ENCODE assay signal across 24 cellular contexts in genomic region chr11:118245946-118246562, GRCh38. TPM values are rescaled to one million over a fixed set of nuclear protein-coding genes. Genes with fewer than 3 reads are reported as not detected.
DNase-seq lines count a peak whose midpoint lies in the region; ATAC-seq, FAIRE-seq and TF ChIP-seq lines count a peak whose summit lies in the region.
"Had no signal": no experiment of that assay in that cellular context is flagged by ENCODE, and none has a peak within 500 bp of the region (broad histone marks: within the 10 kb centered on the region; RNA-seq: fewer than 3 reads in every experiment).

No MANE protein-coding gene starts in this region.

- TF ChIP-seq EP300 in GM12878 (IDR thresholded peaks at IDR 0.05; ENCODE audit: borderline replicate concordance in 1 of 2, control insufficient read depth in 1 of 2, low read depth in 2 of 2, low read length in 2 of 2) = no peak

- H3K9ac ChIP-seq in GM12878 (ENCODE audit: control insufficient read depth, insufficient read depth, low read length) = no peak overlapping the region

- H3K9me3 ChIP-seq in GM12878 (replicated peaks; ENCODE audit: control insufficient read depth, insufficient read depth, low read length) = no peaks in the 10 kb centered on the region; the same call in 2 of the 3 replicates
- H3K9me3 ChIP-seq: prostate gland, transverse colon had no signal

- H3K4me2 ChIP-seq in GM12878 (ENCODE audit: control insufficient read depth, insufficient read depth) = no peak overlapping the region

- RAD21 ChIA-PET in GM12878 (lab: Charles Lee; ENCODE audit: unreplicated experiment) = interaction anchor here (1.1 to 3.5 kb wide), 3 partner anchors 30 to 47 kb away, joined by 4 to 16 read pairs (median 9); no protein-coding TSS in a partner anchor

- TF ChIP-seq RAD21 in GM12878 (IDR thresholded peaks at IDR 0.05; ENCODE audit: insufficient read depth, low read depth, low read length) = no peak

- FAIRE-seq in GM12878 (lab: Jason Lieb, UNC) = no peak
- FAIRE-seq: GM18507, TTC549 had no signal

- H3K36me3 ChIP-seq in GM12878 (ENCODE audit: control insufficient read depth in 2 of 2, insufficient read depth in 2 of 2, low read length in 1 of 2) = no peaks in the 10 kb centered on the region
- H3K36me3 ChIP-seq: prostate gland, transverse colon had no signal

- 0 out of 3 replicates have a peak, but pooled peaks have one; percentile 3 for ATAC-seq in GM12878
- no peak for ATAC-seq in natural killer cell

- DNase-seq in T-helper 1 cell (no peak), OCI-M1 (lab: John Stamatoyannopoulos, UW) (peak; percentile 50), GM12878 (ENCODE audit: low read depth, low spot score) (no peak), natural killer cell (no peak), HT-29 (ENCODE audit: low spot score) (no peak), SKM-1 (lab: John Stamatoyannopoulos, UW; ENCODE audit: unreplicated experiment) (no peak), amygdala (lab: John Stamatoyannopoulos, UW) (no peak)
- DNase-seq: DMS79; effector CD4-positive, alpha-beta T cell; GOT3; islet precursor cell; mesenchymal stem cell; NCI-H1930; NCI-H524 treated with DMSO at 0.1 percent for 48 hours; transverse colon had no signal

- H3K4me3 ChIP-seq in GM12878 = no peak overlapping the region
- H3K4me3 ChIP-seq: PC-9, prostate gland, transverse colon had no signal

- CTCF ChIA-PET in GM12878 (lab: Yijun Ruan, JAX) = interaction anchor here (0.6 to 2.9 kb wide), 7 partner anchors 11 to 102 kb away, joined by 3 to 19 read pairs (median 4); partner anchors contain the start of gene JAML

- no peaks in the 10 kb centered on the region for H4K20me1 ChIP-seq in GM12878 (ENCODE audit: control insufficient read depth, insufficient read depth)

- H3K4me3 Mint-ChIP-seq in T-helper 1 cell treated with Interleukin-12 subunit alpha and Interleukin-12 subunit beta and Interleukin-4 antibody, amounts not matched to agents 30 μg/mL and 1 μg/mL, for 36 hours = no peak overlapping the region
- no peak overlapping the region for H3K4me3 Mint-ChIP-seq in natural killer cell

- no peaks in the 10 kb centered on the region for H3K27me3 ChIP-seq in GM12878 (replicated peaks in 1 of 2; ENCODE audit: control insufficient read depth in 2 of 2, insufficient read depth in 2 of 2, low read length in 1 of 2)
- H3K27me3 ChIP-seq: transverse colon had no signal

- in situ Hi-C loops in GM12878 (cut with MboI) = no loop called here

- peaks cover 13% of the 10 kb centered on the region for H3K36me3 Mint-ChIP-seq in T-helper 1 cell treated with Interleukin-12 subunit alpha and Interleukin-12 subunit beta and Interleukin-4 antibody, amounts not matched to agents 30 μg/mL and 1 μg/mL, for 36 hours (ENCODE audit: low read depth)
- H3K36me3 Mint-ChIP-seq in natural killer cell = no peaks in the 10 kb centered on the region

- peaks cover 16% of the 10 kb centered on the region for H3K4me1 ChIP-seq in GM12878 (ENCODE audit: control insufficient read depth, insufficient read depth, low read length)
- H3K4me1 ChIP-seq: prostate gland had no signal

- H3K27ac Mint-ChIP-seq in T-helper 1 cell treated with Interleukin-12 subunit alpha and Interleukin-12 subunit beta and Interleukin-4 antibody, amounts not matched to agents 30 μg/mL and 1 μg/mL, for 36 hours = peak overlapping the region; percentile 58
- peak overlapping the region; percentile 19 to 21 for H3K27ac Mint-ChIP-seq in natural killer cell

- TF ChIP-seq CTCF in GM12878 (IDR thresholded peaks at IDR 0.05 in 2 of 3, conservative IDR thresholded peaks at IDR 0.05 in 1 of 3; ENCODE audit: control insufficient read depth in 2 of 3, extremely low read depth in 1 of 3, insufficient read depth in 1 of 3, low read depth in 3 of 3, low read length in 3 of 3) (no peak), natural killer cell (IDR thresholded peaks at IDR 0.05) (no peak)

- no peak overlapping the region for H2AFZ ChIP-seq in GM12878 (ENCODE audit: control insufficient read depth, low read depth, low read length)
- H2AFZ ChIP-seq: PC-9 had no signal

- H3K79me2 ChIP-seq in GM12878 (ENCODE audit: control insufficient read depth, insufficient read depth, low read length) = no peaks in the 10 kb centered on the region

- H3K9me3 Mint-ChIP-seq in T-helper 1 cell treated with Interleukin-12 subunit alpha and Interleukin-12 subunit beta and Interleukin-4 antibody, amounts not matched to agents 30 μg/mL and 1 μg/mL, for 36 hours = no peaks in the 10 kb centered on the region
- no peaks in the 10 kb centered on the region for H3K9me3 Mint-ChIP-seq in natural killer cell

- POLR2A ChIA-PET in GM12878 (lab: Charles Lee) = interaction anchor here (0.6 to 2.2 kb wide), 7 partner anchors 20 to 299 kb away, joined by 3 to 6 read pairs (median 4); no protein-coding TSS in a partner anchor

- peaks cover 61% of the 10 kb centered on the region for H3K4me1 Mint-ChIP-seq in T-helper 1 cell treated with Interleukin-12 subunit alpha and Interleukin-12 subunit beta and Interleukin-4 antibody, amounts not matched to agents 30 μg/mL and 1 μg/mL, for 36 hours (ENCODE audit: low read depth)
- peaks cover 31 to 46% of the 10 kb centered on the region in 2 donors for H3K4me1 Mint-ChIP-seq in natural killer cell

- no peaks in the 10 kb centered on the region for H3K27me3 Mint-ChIP-seq in T-helper 1 cell treated with Interleukin-12 subunit alpha and Interleukin-12 subunit beta and Interleukin-4 antibody, amounts not matched to agents 30 μg/mL and 1 μg/mL, for 36 hours (ENCODE audit: low read depth)
- H3K27me3 Mint-ChIP-seq in natural killer cell (ENCODE audit: low read depth in 2 of 2) = no peaks in the 10 kb centered on the region

- no TSS peak for BruUV-seq in GM12878 (replicated peaks; lab: Mats Ljungman, UMichigan)

- intact Hi-C loops in GM12878 (cut with micrococcal nuclease; ENCODE audit: unreplicated experiment) = loop anchor here (2.0 kb wide), 2 partner anchors 17 to 47 kb away; no protein-coding TSS in a partner anchor
- intact Hi-C loops in natural killer cell (cut with micrococcal nuclease) = no loop called here

- TF ChIP-seq POLR2A in GM12878 (IDR thresholded peaks at IDR 0.05; ENCODE audit: low read depth, low read length) = no peak

- SMC1A ChIA-PET in GM12878 (lab: Charles Lee; ENCODE audit: uncharacterized antibody, unreplicated experiment) = interaction anchor here (0.7 to 6.9 kb wide), 14 partner anchors 9 to 193 kb away, joined by 3 to 42 read pairs (median 4); partner anchors contain the start of gene JAML

- WGBS in GM12878 (ENCODE audit: insufficient coverage, insufficient replicate concordance, low lambda C conversion rate, missing lambda C conversion rate) = 98% methylated on average over 3 of the region's 3 CpGs

- no peak overlapping the region for H3K27ac ChIP-seq in GM12878 (ENCODE audit: control insufficient read depth, insufficient read depth)
- H3K27ac ChIP-seq: C4-2B, PC-9 had no signal

RNA-seq across cellular contexts. Expression of gene MPZL3, which starts 6.1 kb away (rescaled TPM):
- 5.2 and 5.4 TPM in 2 replicates for total RNA-seq in GM12878 (2013; cell fraction: nucleolus; rRNA removed)
- total RNA-seq in GM12878 (2014; rRNA removed) (7.3 and 9.8 TPM in 2 replicates), GM12878 (2014; rRNA removed; fragmentation: Illumina TruSeq; extraction: Trizol) (6.6 TPM in 2 replicates), GM12878 (2021) (5.6 and 6.4 TPM in 2 replicates), natural killer cell (1 to 10 TPM; 6.3 to 7.5 (median 6.7) TPM)
- 1.7 TPM for polyA plus RNA-seq in GM12878 (2011; ENCODE audit: low read depth)
- polyA plus RNA-seq in GM12878 (2011; rRNA removed) (5.5 and 8.5 TPM in 2 replicates), GM12878 (2014; fragmentation: Illumina TruSeq; extraction: Trizol) (6.0 and 8.0 TPM in 2 replicates), GM12878 (2014; fragmentation: Nextera tagmentation; extraction: Ambion mirVana) (1 to 10 TPM; 2.1 to 7.5 TPM), GM12878 (2014; rRNA removed) (4.6 and 7.0 TPM in 2 replicates), GM12878 (2016; fragmentation: Nextera tagmentation; extraction: Ambion mirVana) (1 to 10 TPM; 4.0 to 4.7 TPM)
- 3.0 TPM in 2 replicates for polyA plus RNA-seq in GM12878 (2011; cell fraction: cytosol; rRNA removed)
- 1.9 and 2.6 TPM in 2 replicates for polyA plus RNA-seq in GM12878 (2011; cell fraction: nucleus; rRNA removed)
- polyA plus RNA-seq in GM12878 (2012) = 2.2 and 2.4 TPM in 2 replicates
- polyA minus RNA-seq in GM12878 (2011; rRNA and poly(A)+ RNA removed) = 6.7 and 8.9 TPM in 2 replicates
- polyA minus RNA-seq in GM12878 (2011; cell fraction: cytosol; rRNA and poly(A)+ RNA removed) = 1.6 and 2.2 TPM in 2 replicates
- 0.73 and 0.86 TPM in 2 replicates for polyA minus RNA-seq in GM12878 (2011; cell fraction: nucleus; rRNA and poly(A)+ RNA removed)
- total RNA-seq in HT-29 (2014; rRNA removed; shearing (Covaris generic)) = 11.1 and 11.7 TPM in 2 replicates
- total RNA-seq: SK-MEL-5 had no signal

RNA-seq across cellular contexts. Expression of gene MPZL2, which starts 18.0 kb away (rescaled TPM):
- 1.6 and 1.8 TPM in 2 replicates for total RNA-seq in GM12878 (2013; cell fraction: nucleolus; rRNA removed)
- total RNA-seq in GM12878 (2014; rRNA removed) = 3.3 and 4.0 TPM in 2 replicates
- total RNA-seq in GM12878 (2014; rRNA removed; fragmentation: Illumina TruSeq; extraction: Trizol) = 3.0 and 3.1 TPM in 2 replicates
- 3.2 and 4.4 TPM in 2 replicates for total RNA-seq in GM12878 (2021)
- not detected for polyA plus RNA-seq in GM12878 (2011; ENCODE audit: low read depth)
- 0.76 and 0.81 TPM in 2 replicates for polyA plus RNA-seq in GM12878 (2011; rRNA removed)
- polyA plus RNA-seq in GM12878 (2011; cell fraction: cytosol; rRNA removed) = 0.37 and 0.45 TPM in 2 replicates
- polyA plus RNA-seq in GM12878 (2011; cell fraction: nucleus; rRNA removed) = 0.89 and 1.5 TPM in 2 replicates
- polyA plus RNA-seq in GM12878 (2012) = 0.15 and 0.17 TPM in 2 replicates
- polyA plus RNA-seq in GM12878 (2014; fragmentation: Illumina TruSeq; extraction: Trizol) = 4.8 and 5.2 TPM in 2 replicates
- 1 to 10 TPM; 4.2 to 4.5 TPM for polyA plus RNA-seq in GM12878 (2014; fragmentation: Nextera tagmentation; extraction: Ambion mirVana)
- 2.5 and 2.6 TPM in 2 replicates for polyA plus RNA-seq in GM12878 (2014; rRNA removed)
- polyA plus RNA-seq in GM12878 (2016; fragmentation: Nextera tagmentation; extraction: Ambion mirVana) = 1 to 10 TPM in 1 of 2 experiments, under 1 TPM in 1; 0.88 to 1.6 TPM
- 0.21 and 0.44 TPM in 2 replicates for polyA minus RNA-seq in GM12878 (2011; rRNA and poly(A)+ RNA removed)
- not detected in 2 replicates for polyA minus RNA-seq in GM12878 (2011; cell fraction: cytosol; rRNA and poly(A)+ RNA removed)
- polyA minus RNA-seq in GM12878 (2011; cell fraction: nucleus; rRNA and poly(A)+ RNA removed) = 0.12 TPM in 1 of 2 replicates, not detected in the other
- total RNA-seq in natural killer cell = under 1 TPM in 2 of 3 donors, not detected in 1; 0.49 to 0.58 TPM
- 24.3 and 30.4 TPM in 2 replicates for total RNA-seq in HT-29 (2014; rRNA removed; shearing (Covaris generic))
- total RNA-seq: A172 had no signal
- polyA plus RNA-seq: neural cell had no signal

RNA-seq across cellular contexts. Expression of gene JAML, which starts 21.2 kb away (rescaled TPM):
- 12.6 TPM in 2 replicates for total RNA-seq in GM12878 (2013; cell fraction: nucleolus; rRNA removed)
- total RNA-seq in GM12878 (2014; rRNA removed) (2.9 and 5.0 TPM in 2 replicates), GM12878 (2014; rRNA removed; fragmentation: Illumina TruSeq; extraction: Trizol) (3.4 and 4.7 TPM in 2 replicates), GM12878 (2021) (2.4 and 3.7 TPM in 2 replicates), natural killer cell (10 to 100 TPM in 2 of 3 donors, 1 to 10 TPM in 1; 7.1 to 27.8 (median 12.8) TPM)
- polyA plus RNA-seq in GM12878 (2011; ENCODE audit: low read depth) = 0.88 TPM
- polyA plus RNA-seq in GM12878 (2011; rRNA removed) (0.50 and 0.60 TPM in 2 replicates), GM12878 (2014; fragmentation: Illumina TruSeq; extraction: Trizol) (4.8 and 6.1 TPM in 2 replicates), GM12878 (2014; fragmentation: Nextera tagmentation; extraction: Ambion mirVana) (1 to 10 TPM; 2.9 to 3.5 TPM), GM12878 (2014; rRNA removed) (2.1 and 4.0 TPM in 2 replicates), GM12878 (2016; fragmentation: Nextera tagmentation; extraction: Ambion mirVana) (1 to 10 TPM; 7.7 to 8.1 TPM)
- 0.25 and 0.27 TPM in 2 replicates for polyA plus RNA-seq in GM12878 (2011; cell fraction: cytosol; rRNA removed)
- 1.2 and 1.5 TPM in 2 replicates for polyA plus RNA-seq in GM12878 (2011; cell fraction: nucleus; rRNA removed)
- polyA plus RNA-seq in GM12878 (2012) = 0.62 and 1.2 TPM in 2 replicates
- 0.31 and 0.66 TPM in 2 replicates for polyA minus RNA-seq in GM12878 (2011; rRNA and poly(A)+ RNA removed)
- polyA minus RNA-seq in GM12878 (2011; cell fraction: cytosol; rRNA and poly(A)+ RNA removed) = not detected in 2 replicates
- polyA minus RNA-seq in GM12878 (2011; cell fraction: nucleus; rRNA and poly(A)+ RNA removed) = 0.57 and 0.85 TPM in 2 replicates
- total RNA-seq in HT-29 (2014; rRNA removed; shearing (Covaris generic)) = 0.10 TPM in 1 of 2 replicates, not detected in the other
- total RNA-seq: A172, PC-9, SK-MEL-5 had no signal

RNA-seq across cellular contexts. Expression of gene CD3E, which starts 58.5 kb away (rescaled TPM):
- total RNA-seq in GM12878 (2013; cell fraction: nucleolus; rRNA removed) = 0.79 and 0.88 TPM in 2 replicates
- 3.4 and 4.0 TPM in 2 replicates for total RNA-seq in GM12878 (2014; rRNA removed)
- 4.4 and 5.1 TPM in 2 replicates for total RNA-seq in GM12878 (2014; rRNA removed; fragmentation: Illumina TruSeq; extraction: Trizol)
- total RNA-seq in GM12878 (2021) = 11.6 and 13.4 TPM in 2 replicates
- 2.7 TPM for polyA plus RNA-seq in GM12878 (2011; ENCODE audit: low read depth)
- 0.10 and 0.14 TPM in 2 replicates for polyA plus RNA-seq in GM12878 (2011; rRNA removed)
- polyA plus RNA-seq in GM12878 (2011; cell fraction: cytosol; rRNA removed) = 0.28 and 0.40 TPM in 2 replicates
- 0.07 and 0.12 TPM in 2 replicates for polyA plus RNA-seq in GM12878 (2011; cell fraction: nucleus; rRNA removed)
- 2.6 and 3.4 TPM in 2 replicates for polyA plus RNA-seq in GM12878 (2012)
- 14.9 and 17.3 TPM in 2 replicates for polyA plus RNA-seq in GM12878 (2014; fragmentation: Illumina TruSeq; extraction: Trizol)
- 1 to 10 TPM; 1.7 to 2.4 TPM for polyA plus RNA-seq in GM12878 (2014; fragmentation: Nextera tagmentation; extraction: Ambion mirVana)
- 9.7 and 10.9 TPM in 2 replicates for polyA plus RNA-seq in GM12878 (2014; rRNA removed)
- polyA plus RNA-seq in GM12878 (2016; fragmentation: Nextera tagmentation; extraction: Ambion mirVana) = 1 to 10 TPM; 3.1 to 4.2 TPM
- 0.41 TPM in 1 of 2 replicates, not detected in the other for polyA minus RNA-seq in GM12878 (2011; rRNA and poly(A)+ RNA removed)
- not detected in 2 replicates for polyA minus RNA-seq in GM12878 (2011; cell fraction: cytosol; rRNA and poly(A)+ RNA removed)
- not detected in 2 replicates for polyA minus RNA-seq in GM12878 (2011; cell fraction: nucleus; rRNA and poly(A)+ RNA removed)
- total RNA-seq in natural killer cell = 100 to 1,000 TPM in 2 of 3 donors, 10 to 100 TPM in 1; 31.6 to 322 (median 155) TPM
- not detected in 2 replicates for total RNA-seq in HT-29 (2014; rRNA removed; shearing (Covaris generic))
- total RNA-seq: A172, PC-9, SK-MEL-5 had no signal
- polyA plus RNA-seq: neural cell had no signal
